ENCODE assay signal across 19 cellular contexts in genomic region chr2:177606636-177607035, GRCh38.
DNase-seq lines count a peak whose midpoint lies in the region; ATAC-seq, FAIRE-seq and TF ChIP-seq lines count a peak whose summit lies in the region.
"Had no signal": no experiment of that assay in that cellular context is flagged by ENCODE, and none has a peak within 500 bp of the region (broad histone marks: within the 10 kb centered on the region; RNA-seq: fewer than 3 reads in every experiment).

No MANE protein-coding gene starts in this region.

- H3K27ac ChIP-seq in astrocyte (ENCODE audit: low read depth, low read length): no peak overlapping the region
- no peak overlapping the region for H3K27ac ChIP-seq in CD8-positive, alpha-beta T cell (ENCODE audit: low read depth, low read length)

- no peaks in the 10 kb centered on the region for H3K9me3 ChIP-seq in astrocyte (ENCODE audit: insufficient read depth, low read depth, low read length)
- no peaks in the 10 kb centered on the region for H3K9me3 ChIP-seq in CD8-positive, alpha-beta T cell (ENCODE audit: low read length)
- H3K9me3 ChIP-seq: mucosa of descending colon had no signal

- H3K79me2 ChIP-seq in astrocyte (ENCODE audit: insufficient read depth, low read length): no peaks in the 10 kb centered on the region

- DNase-seq in DMS 273 (lab: John Stamatoyannopoulos, UW; ENCODE audit: unreplicated experiment) (peak; percentile 80), HEK293T (ENCODE audit: extremely low spot score) (peak; percentile 41), astrocyte (ENCODE audit: low read depth) (peak; percentile 3), iris pigment epithelial cell (ENCODE audit: low read depth) (peak; percentile 47), ecto neural progenitor cell (ENCODE audit: low spot score) (no peak)
- DNase-seq in activated CD4-positive, alpha-beta T cell treated with anti-CD3 and anti-CD28 coated beads, Interleukin-2, amount 10 ng/mL, durations not matched to agents 24 days and 14 days: no peak
- DNase-seq in CD8-positive, alpha-beta T cell: no peak
- DNase-seq: activated CD4-positive, alpha-beta T cell treated with anti-CD3 and anti-CD28 coated beads for 48 hours; activated T-cell treated with anti-CD3 and anti-CD28 coated beads, Interleukin-2, amount 50 U/mL, for 48 hours; DMS79 treated with DMSO at 0.1 percent for 48 hours; foreskin melanocyte; mucosa of descending colon; NCI-H2029 treated with DMSO at 0.1 percent for 48 hours; stimulated activated CD4-positive, alpha-beta T cell treated with anti-CD3 and anti-CD28 coated beads, Interleukin-4, amount 100 ng/mL, for 1 hour had no signal

- no peaks in the 10 kb centered on the region for H3K4me1 Mint-ChIP-seq in astrocyte (ENCODE audit: low read depth, unreplicated experiment)
- H3K4me1 Mint-ChIP-seq in activated CD4-positive, alpha-beta T cell treated with anti-CD3 and anti-CD28 coated beads, Interleukin-2, amount 10 ng/mL, durations not matched to agents 24 days and 14 days: no peaks in the 10 kb centered on the region
- no peaks in the 10 kb centered on the region for H3K4me1 Mint-ChIP-seq in CD8-positive, alpha-beta T cell (ENCODE audit: low read depth)
- H3K4me1 Mint-ChIP-seq: B cell had no signal

- H3K9ac ChIP-seq in astrocyte (ENCODE audit: low read length): no peak overlapping the region

- H3K27me3 ChIP-seq in astrocyte (ENCODE audit: insufficient read depth, low read length): no peaks in the 10 kb centered on the region
- no peaks in the 10 kb centered on the region for H3K27me3 ChIP-seq in CD8-positive, alpha-beta T cell (ENCODE audit: insufficient read depth, low read length)

- H3K4me3 ChIP-seq in astrocyte (ENCODE audit: insufficient read depth, low read depth, low read length): no peak overlapping the region
- no peak overlapping the region for H3K4me3 ChIP-seq in CD8-positive, alpha-beta T cell (ENCODE audit: low read depth, low read length)
- H3K4me3 ChIP-seq: HAP-1, mucosa of descending colon had no signal

- H3K36me3 Mint-ChIP-seq in astrocyte (ENCODE audit: low read depth, unreplicated experiment): peaks cover 8% of the 10 kb centered on the region
- H3K36me3 Mint-ChIP-seq in activated CD4-positive, alpha-beta T cell treated with anti-CD3 and anti-CD28 coated beads, Interleukin-2, amount 10 ng/mL, durations not matched to agents 24 days and 14 days (ENCODE audit: low read depth): no peaks in the 10 kb centered on the region
- no peaks in the 10 kb centered on the region for H3K36me3 Mint-ChIP-seq in CD8-positive, alpha-beta T cell

- intact Hi-C loops in activated CD4-positive, alpha-beta T cell treated with anti-CD3 and anti-CD28 coated beads, Interleukin-2, amount 10 ng/mL, durations not matched to agents 24 days and 14 days (cut with micrococcal nuclease): loop anchor here (10.0 kb wide), 1 partner anchor 122 kb away; no protein-coding TSS in a partner anchor
- intact Hi-C loops in CD8-positive, alpha-beta T cell (cut with DNase I, micrococcal nuclease): no loop called here

- POLR2A ChIA-PET in HEK293T (lab: Yijun Ruan, JAX): interaction anchor here (1.4 kb wide), 1 partner anchor 45 kb away, joined by 3 read pairs; no protein-coding TSS in a partner anchor
- POLR2A ChIA-PET in CD8-positive, alpha-beta T cell (lab: Charles Lee): no interaction called here

- peak overlapping the region; percentile 51 for H2AFZ ChIP-seq in astrocyte (ENCODE audit: low read depth, low read length)

- H3K27me3 Mint-ChIP-seq in astrocyte (ENCODE audit: low read depth, unreplicated experiment): no peaks in the 10 kb centered on the region
- peaks cover 7% of the 10 kb centered on the region for H3K27me3 Mint-ChIP-seq in activated CD4-positive, alpha-beta T cell treated with anti-CD3 and anti-CD28 coated beads, Interleukin-2, amount 10 ng/mL, durations not matched to agents 24 days and 14 days
- H3K27me3 Mint-ChIP-seq in CD8-positive, alpha-beta T cell (ENCODE audit: low read depth): peaks cover 7% of the 10 kb centered on the region

- no peak overlapping the region for H3K27ac Mint-ChIP-seq in astrocyte (ENCODE audit: unreplicated experiment)
- no peak overlapping the region for H3K27ac Mint-ChIP-seq in activated CD4-positive, alpha-beta T cell treated with anti-CD3 and anti-CD28 coated beads, Interleukin-2, amount 10 ng/mL, durations not matched to agents 24 days and 14 days
- H3K27ac Mint-ChIP-seq in CD8-positive, alpha-beta T cell: no peak overlapping the region
- H3K27ac Mint-ChIP-seq: B cell; T-helper 1 cell treated with Interleukin-12 subunit alpha and Interleukin-12 subunit beta and Interleukin-4 antibody, amounts not matched to agents 30 μg/mL and 1 μg/mL, for 36 hours had no signal

- no peak for TF ChIP-seq CTCF in astrocyte (IDR thresholded peaks at IDR 0.05; ENCODE audit: insufficient read depth, low read depth, low read length)
- no peak for TF ChIP-seq CTCF in CD8-positive, alpha-beta T cell (IDR thresholded peaks at IDR 0.05)

- ATAC-seq in CD8-positive, alpha-beta T cell: no peak
- no peak for ATAC-seq in HG02973 (IDR thresholded peaks at IDR 0.05; ENCODE audit: unreplicated experiment)
- ATAC-seq: mucosa of descending colon had no signal

- no peak overlapping the region for H3K4me3 Mint-ChIP-seq in astrocyte (ENCODE audit: unreplicated experiment)
- H3K4me3 Mint-ChIP-seq in activated CD4-positive, alpha-beta T cell treated with anti-CD3 and anti-CD28 coated beads, Interleukin-2, amount 10 ng/mL, durations not matched to agents 24 days and 14 days: no peak overlapping the region
- H3K4me3 Mint-ChIP-seq in CD8-positive, alpha-beta T cell: no peak overlapping the region
- H3K4me3 Mint-ChIP-seq: B cell; T-helper 1 cell treated with Interleukin-12 subunit alpha and Interleukin-12 subunit beta and Interleukin-4 antibody, amounts not matched to agents 30 μg/mL and 1 μg/mL, for 36 hours had no signal

- no peak for FAIRE-seq in astrocyte (lab: Jason Lieb, UNC)
- FAIRE-seq: islet of Langerhans had no signal

- CTCF ChIA-PET in HEK293T (lab: Yijun Ruan, JAX): interaction anchor here (0.6 kb wide), 1 partner anchor 157 kb away, joined by 4 read pairs; no protein-coding TSS in a partner anchor
- CTCF ChIA-PET in CD8-positive, alpha-beta T cell (lab: Charles Lee): no interaction called here

- H3K36me3 ChIP-seq in astrocyte (ENCODE audit: insufficient read depth, low read length): no peaks in the 10 kb centered on the region
- no peaks in the 10 kb centered on the region for H3K36me3 ChIP-seq in CD8-positive, alpha-beta T cell (ENCODE audit: insufficient read depth, low read length)

- H4K20me1 ChIP-seq in astrocyte (ENCODE audit: insufficient read depth, low read length): no peaks in the 10 kb centered on the region

- H3K4me1 ChIP-seq in astrocyte (ENCODE audit: insufficient read depth, low read length): no peaks in the 10 kb centered on the region
- no peaks in the 10 kb centered on the region for H3K4me1 ChIP-seq in CD8-positive, alpha-beta T cell (ENCODE audit: insufficient read depth, low read length)

- peaks cover 16% of the 10 kb centered on the region for H3K9me3 Mint-ChIP-seq in astrocyte (ENCODE audit: unreplicated experiment)
- H3K9me3 Mint-ChIP-seq in activated CD4-positive, alpha-beta T cell treated with anti-CD3 and anti-CD28 coated beads, Interleukin-2, amount 10 ng/mL, durations not matched to agents 24 days and 14 days: peaks cover 4% of the 10 kb centered on the region
- peaks cover 2% of the 10 kb centered on the region for H3K9me3 Mint-ChIP-seq in CD8-positive, alpha-beta T cell

- peak overlapping the region; percentile 27 for H3K4me2 ChIP-seq in astrocyte (ENCODE audit: low read length)

TF ChIP-seq in HEK293T, 16 proteins besides CTCF, POLR2A, EP300 and RAD21:
- TF ChIP-seq ZNF384 (IDR thresholded peaks at IDR 0.05) (no peak), PKNOX1 (IDR thresholded peaks at IDR 0.05) (peak; percentile 65), HDGF (IDR thresholded peaks at IDR 0.05; ENCODE audit: borderline replicate concordance) (no peak), SP1 (IDR thresholded peaks at IDR 0.05) (no peak), FOXK2 (IDR thresholded peaks at IDR 0.05) (no peak), L3MBTL2 (conservative IDR thresholded peaks at IDR 0.05) (peak; percentile 64), BHLHE40 (IDR thresholded peaks at IDR 0.05; ENCODE audit: borderline replicate concordance) (no peak), CTBP1 (IDR thresholded peaks at IDR 0.05; ENCODE audit: borderline replicate concordance) (peak; percentile 46; the same call in 1 of the 2 replicates), FOXA1 (IDR thresholded peaks at IDR 0.05) (no peak), LEF1 (IDR thresholded peaks at IDR 0.05; ENCODE audit: borderline replicate concordance) (no peak), ARNT (IDR thresholded peaks at IDR 0.05) (no peak), TARDBP (IDR thresholded peaks at IDR 0.05) (no peak), SUZ12 (IDR thresholded peaks at IDR 0.05) (no peak), FOXM1 (IDR thresholded peaks at IDR 0.05; ENCODE audit: borderline replicate concordance) (no peak), NFRKB (IDR thresholded peaks at IDR 0.05) (no peak), ELF4 (IDR thresholded peaks at IDR 0.05) (no peak)

Comparison
In these comparisons a context has a peak if more than half of its experiments do, and no peak if none do; other contexts are left out.
1. DNase-seq: peak in DMS 273 (single experiment), HEK293T (single experiment), astrocyte (single experiment) and iris pigment epithelial cell (single experiment); none in activated CD4-positive, alpha-beta T cell treated with anti-CD3 and anti-CD28 coated beads, Interleukin-2, amount 10 ng/mL, durations not matched to agents 24 days and 14 days (single experiment), CD8-positive, alpha-beta T cell (0 of 7) and ecto neural progenitor cell (single experiment).